ENCODE assay signal across 8 cellular contexts in the genomic region with DNA sequence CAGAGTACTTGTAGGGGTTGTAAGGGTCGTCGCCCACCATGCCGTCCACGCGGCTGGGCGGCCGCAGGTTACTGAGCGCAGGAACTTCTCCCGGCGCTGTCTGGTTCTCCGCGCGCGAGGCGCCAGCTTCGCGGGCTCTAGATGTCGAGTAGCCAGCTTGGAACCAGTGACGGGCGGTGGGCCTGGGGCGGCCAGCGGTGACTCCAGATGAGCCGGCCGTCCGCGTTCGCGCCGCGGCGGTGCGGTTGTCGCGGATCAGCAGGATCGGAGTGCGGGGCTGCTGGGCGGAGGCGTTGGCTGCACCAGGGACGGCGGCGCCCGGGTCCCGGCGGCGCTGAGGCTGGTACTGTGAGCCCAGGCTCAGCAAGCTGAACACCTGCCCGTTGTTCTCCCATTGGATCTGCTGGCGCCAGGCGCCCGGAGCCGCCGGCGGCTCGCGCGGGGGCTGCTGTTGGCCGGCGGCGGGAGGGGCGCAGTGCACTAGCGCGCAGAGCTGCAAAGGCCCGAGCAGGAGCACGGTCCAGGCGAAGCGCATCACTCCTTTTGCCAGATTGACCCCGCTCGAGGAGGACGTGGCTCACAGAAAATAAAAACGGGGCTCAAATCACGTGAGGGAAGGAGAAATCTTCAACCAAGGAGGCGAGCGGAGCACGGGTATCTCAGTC. TPM values are rescaled to one million over a fixed set of nuclear protein-coding genes. Genes with fewer than 3 reads are reported as not detected.
DNase-seq lines count a peak whose midpoint lies in the region; ATAC-seq and TF ChIP-seq lines count a peak whose summit lies in the region.

No MANE protein-coding gene starts in this region.

- peak overlapping the region; percentile 88 to 97 (median 93) for H3K4me3 Mint-ChIP-seq in brain
- peak overlapping the region; percentile 69 for H3K4me3 Mint-ChIP-seq in stimulated activated memory B cell treated with anti-CD40 and anti-IgM and Interleukin-4, amounts not matched to agents 10 μg/mL and 1 μg/mL and 100 μg/mL, for 72 hours

- H3K36me3 ChIP-seq in BE2C: no peaks in the 10 kb centered on the region
- H3K36me3 ChIP-seq in kidney epithelial cell (ENCODE audit: control insufficient read depth, insufficient read depth, low read length): no peaks in the 10 kb centered on the region

- no peaks in the 10 kb centered on the region for H3K9me3 Mint-ChIP-seq in brain
- no peaks in the 10 kb centered on the region for H3K9me3 Mint-ChIP-seq in stimulated activated memory B cell treated with anti-CD40 and anti-IgM and Interleukin-4, amounts not matched to agents 10 μg/mL and 1 μg/mL and 100 μg/mL, for 72 hours

- H3K4me1 ChIP-seq in BE2C: no peaks in the 10 kb centered on the region

- TF ChIP-seq CTCF in BE2C (IDR thresholded peaks at IDR 0.05; ENCODE audit: low read depth, low read length) (no peak), brain (conservative IDR thresholded peaks at IDR 0.05) (no peak), kidney epithelial cell (IDR thresholded peaks at IDR 0.05; ENCODE audit: insufficient read depth, low read length, poor library complexity, severe bottlenecking) (no peak)

- no peaks in the 10 kb centered on the region for H3K9me3 ChIP-seq in BE2C

- peaks cover 17% of the 10 kb centered on the region for H3K36me3 Mint-ChIP-seq in brain
- no peaks in the 10 kb centered on the region for H3K36me3 Mint-ChIP-seq in stimulated activated memory B cell treated with anti-CD40 and anti-IgM and Interleukin-4, amounts not matched to agents 10 μg/mL and 1 μg/mL and 100 μg/mL, for 72 hours

- peaks cover 33% of the 10 kb centered on the region for H3K27me3 Mint-ChIP-seq in brain
- peaks cover 50% of the 10 kb centered on the region for H3K27me3 Mint-ChIP-seq in stimulated activated memory B cell treated with anti-CD40 and anti-IgM and Interleukin-4, amounts not matched to agents 10 μg/mL and 1 μg/mL and 100 μg/mL, for 72 hours

- H3K4me3 ChIP-seq in BE2C (ENCODE audit: low read depth, low read length) (peak overlapping the region; percentile 75), kidney epithelial cell (ENCODE audit: low read depth, low read length) (peak overlapping the region; percentile 56)

- H3K27ac Mint-ChIP-seq in brain: peak overlapping the region; percentile 70 to 91 (median 79)
- H3K27ac Mint-ChIP-seq in stimulated activated memory B cell treated with anti-CD40 and anti-IgM and Interleukin-4, amounts not matched to agents 10 μg/mL and 1 μg/mL and 100 μg/mL, for 72 hours: no peak overlapping the region

- peak; percentile 32 for ATAC-seq in GM19035 (IDR thresholded peaks at IDR 0.05; ENCODE audit: unreplicated experiment)
- ATAC-seq in stimulated activated memory B cell treated with anti-CD40 and anti-IgM and Interleukin-4, amounts not matched to agents 10 μg/mL and 1 μg/mL and 100 μg/mL, for 72 hours: peak; percentile 32

- peaks cover 5% of the 10 kb centered on the region for H3K27me3 ChIP-seq in BE2C
- no peaks in the 10 kb centered on the region for H3K27me3 ChIP-seq in kidney epithelial cell (ENCODE audit: control insufficient read depth, insufficient read depth, low read length)

- H3K4me1 Mint-ChIP-seq in brain: peaks cover 63% of the 10 kb centered on the region
- peaks cover 21% of the 10 kb centered on the region for H3K4me1 Mint-ChIP-seq in stimulated activated memory B cell treated with anti-CD40 and anti-IgM and Interleukin-4, amounts not matched to agents 10 μg/mL and 1 μg/mL and 100 μg/mL, for 72 hours

- peak; percentile 51 for DNase-seq in BE2C
- DNase-seq in NCI-H146 treated with DMSO at 0.1 percent for 48 hours (lab: John Stamatoyannopoulos, UW; ENCODE audit: unreplicated experiment): peak; percentile 19
- DNase-seq in kidney epithelial cell (ENCODE audit: low read depth): no peak
- no peak for DNase-seq in ureter (ENCODE audit: low spot score)
- no peak for DNase-seq in MV-4-11 (lab: John Stamatoyannopoulos, UW)

RNA-seq across cellular contexts. Expression of a gene that starts 0.5 kb away (rescaled TPM):
- polyA plus RNA-seq in BE2C (2012; ENCODE audit: insufficient read depth, insufficient read length, low read depth): 2.3 TPM
- 1.8 TPM for polyA plus RNA-seq in brain (ENCODE audit: insufficient read depth, low read depth, low replicate concordance)
- total RNA-seq in kidney epithelial cell: 9.0 and 13.2 TPM in 2 replicates
- total RNA-seq in ureter: 6.5 TPM

RNA-seq across cellular contexts. Expression of a gene that starts 51.8 kb away (rescaled TPM):
- polyA plus RNA-seq in BE2C (2012; ENCODE audit: insufficient read depth, insufficient read length, low read depth): not detected
- polyA plus RNA-seq in brain (ENCODE audit: insufficient read depth, low read depth, low replicate concordance): not detected
- total RNA-seq in kidney epithelial cell: 0.68 and 1.1 TPM in 2 replicates
- total RNA-seq in ureter: 0.26 TPM

Comparison
In these comparisons a context has a peak if more than half of its experiments do, and no peak if none do; other contexts are left out.
1. DNase-seq: peak in BE2C (single experiment) and NCI-H146 treated with DMSO at 0.1 percent for 48 hours (single experiment); none in kidney epithelial cell (single experiment), ureter (single experiment) and MV-4-11 (single experiment).